ENCODE assay signal across 10 cellular contexts in the genomic region with DNA sequence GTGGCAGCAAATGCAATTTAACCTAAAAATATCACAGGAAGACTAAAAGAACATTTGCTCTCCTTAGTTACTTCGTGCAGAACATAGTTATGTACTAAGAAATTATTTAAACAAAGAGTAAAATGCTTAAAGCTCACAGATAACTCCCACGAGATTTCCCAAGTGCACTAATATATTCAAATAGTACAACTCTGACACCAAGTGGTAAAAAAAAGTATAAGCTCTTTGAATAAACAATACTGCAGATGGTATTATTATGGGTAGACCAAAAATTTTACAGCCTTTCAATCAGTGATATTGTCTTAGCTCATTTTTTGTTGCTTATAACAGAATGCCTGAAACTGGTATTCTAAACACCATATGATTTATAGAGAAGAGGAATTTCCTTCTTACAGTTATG. TPM values are rescaled to one million over a fixed set of nuclear protein-coding genes. Genes with fewer than 3 reads are reported as not detected.
A peak's percentile ranks its signal among the peaks of the same experiment; 100 is the strongest.
DNase-seq lines count a peak whose midpoint lies in the region; ATAC-seq, FAIRE-seq and TF ChIP-seq lines count a peak whose summit lies in the region.
"Had no signal": no experiment of that assay in that cellular context is flagged by ENCODE, and none has a peak within 500 bp of the region (broad histone marks: within the 10 kb centered on the region; RNA-seq: fewer than 3 reads in every experiment).

No MANE protein-coding gene starts in this region.

- H3K27me3 ChIP-seq in stomach: no peaks in the 10 kb centered on the region

- peak; percentile 14 for TF ChIP-seq CTCF in foreskin fibroblast (IDR thresholded peaks at IDR 0.05; ENCODE audit: low read depth, low read length)
- peak in 1 of 7 experiments; percentile 8 for TF ChIP-seq CTCF in stomach (IDR thresholded peaks at IDR 0.05)

- DNase-seq in RKO (ENCODE audit: low spot score): peak; percentile 43
- peak; percentile 14 to 43 for DNase-seq in foreskin fibroblast
- DNase-seq in GM19238 (ENCODE audit: insufficient read length, low spot score): no peak
- no peak for DNase-seq in GOT3 (lab: John Stamatoyannopoulos, UW)
- DNase-seq in stomach: no peak
- DNase-seq in T-cell: no peak
- DNase-seq: activated CD4-positive, alpha-beta T cell treated with anti-CD3 and anti-CD28 coated beads for 36 hours; H9 had no signal

- peaks cover 0 to 1% of the 10 kb centered on the region in 2 donors for H3K27me3 Mint-ChIP-seq in T-cell

- H3K4me1 Mint-ChIP-seq in T-cell: no peaks in the 10 kb centered on the region

- no peak for TF ChIP-seq EP300 in stomach (IDR thresholded peaks at IDR 0.05)

- peak; percentile 29 for FAIRE-seq in A204.1 (lab: Jason Lieb, UNC)

- H3K4me3 ChIP-seq in foreskin fibroblast (ENCODE audit: low read depth in 1 of 2, low read length in 2 of 2) (no peak overlapping the region), stomach (no peak overlapping the region)

- H3K36me3 Mint-ChIP-seq in T-cell: no peaks in the 10 kb centered on the region

- no peaks in the 10 kb centered on the region for H3K4me1 ChIP-seq in stomach

- intact Hi-C loops in stomach (cut with DNase I; ENCODE audit: low total_unique reads): no loop called here

- CTCF ChIA-PET in T-cell (lab: Charles Lee): interaction anchor here in 1 of 2 donors (0.7 to 1.1 kb wide), 7 partner anchors 10 to 1808 kb away, joined by 3 to 8 read pairs (median 4); no protein-coding TSS in a partner anchor

- 5 to 16% (median 7%) methylated on average over 2 of the region's 2 CpGs for WGBS in stomach, 5 donors

- no peaks in the 10 kb centered on the region for H3K9me3 ChIP-seq in stomach

- POLR2A ChIA-PET in T-cell (lab: Charles Lee): no interaction called here

- H3K4me3 Mint-ChIP-seq in T-cell: no peak overlapping the region
- H3K4me3 Mint-ChIP-seq: activated CD4-positive, alpha-beta T cell treated with anti-CD3 and anti-CD28 coated beads for 36 hours; H9 had no signal

- no peaks in the 10 kb centered on the region for H3K9me3 Mint-ChIP-seq in T-cell
- H3K9me3 Mint-ChIP-seq: H9 had no signal

- no peak for TF ChIP-seq POLR2A in stomach (IDR thresholded peaks at IDR 0.05)

- H3K27ac Mint-ChIP-seq in T-cell: no peak overlapping the region
- H3K27ac Mint-ChIP-seq: activated CD4-positive, alpha-beta T cell treated with anti-CD3 and anti-CD28 coated beads for 36 hours; H9 had no signal

- ATAC-seq in GM18502 (IDR thresholded peaks at IDR 0.05; ENCODE audit: poor library complexity, unreplicated experiment) (peak; percentile 53), T-cell (replicated peaks in 1 of 4) (no peak)
- ATAC-seq: activated CD4-positive, alpha-beta T cell treated with anti-CD3 and anti-CD28 coated beads for 36 hours had no signal

- H3K36me3 ChIP-seq in stomach: no peaks in the 10 kb centered on the region

- H3K27ac ChIP-seq in stomach: no peak overlapping the region

RNA-seq across cellular contexts. Expression of a gene that starts 52.8 kb away (rescaled TPM):
- total RNA-seq in stomach: 10 to 100 TPM in 3 of 5 donors, 1 to 10 TPM in 2; 2.6 to 29.8 (median 21.9) TPM
- polyA plus RNA-seq in stomach: 1 to 10 TPM in 1 of 3 donors, under 1 TPM in 2; 0.31 to 1.8 (median 0.37) TPM
- total RNA-seq in T-cell: under 1 TPM in 2 of 5 donors, not detected in 3; 0.07 to 0.09 TPM
- total RNA-seq: activated CD4-positive, alpha-beta T cell treated with anti-CD3 and anti-CD28 coated beads for 36 hours had no signal

RNA-seq across cellular contexts. Expression of a gene that starts 55.3 kb away (rescaled TPM):
- total RNA-seq in stomach: 100 to 1,000 TPM; 101 to 251 (median 168) TPM
- 10 to 100 TPM; 17.7 to 30.4 (median 23.8) TPM for polyA plus RNA-seq in stomach
- total RNA-seq in T-cell: 100 to 1,000 TPM; 103 to 119 (median 111) TPM

Comparison
In these comparisons a context has a peak if more than half of its experiments do, and no peak if none do; other contexts are left out.
1. DNase-seq: peak in RKO (single experiment) and foreskin fibroblast (2 of 2); none in GM19238 (single experiment), GOT3 (single experiment), stomach (single experiment) and T-cell (0 of 34).